ENCODE assay signal across 8 cellular contexts in the genomic region with DNA sequence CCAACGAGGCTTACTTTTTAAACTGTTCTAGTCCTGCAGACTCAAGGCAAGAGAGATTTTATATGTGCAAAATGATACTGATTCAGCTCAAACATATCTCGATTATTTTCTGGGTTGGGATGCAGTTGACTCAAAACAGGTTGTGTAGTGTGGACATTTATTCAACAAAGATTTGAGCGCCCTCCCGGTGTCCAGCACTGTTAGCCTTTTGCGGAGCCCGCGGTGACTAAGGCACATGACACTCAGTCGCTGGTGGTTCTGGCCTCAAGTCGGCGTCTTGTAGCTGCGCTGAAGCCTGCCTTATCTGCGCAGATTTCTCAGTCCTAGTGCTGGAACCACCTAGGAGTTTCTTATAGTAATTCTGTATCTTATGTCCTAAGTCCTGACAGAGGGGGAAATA. TPM values are rescaled to one million over a fixed set of nuclear protein-coding genes. Genes with fewer than 3 reads are reported as not detected.
DNase-seq lines count a peak whose midpoint lies in the region; ATAC-seq and TF ChIP-seq lines count a peak whose summit lies in the region.

No MANE protein-coding gene starts in this region.

- ATAC-seq in HG03439 (IDR thresholded peaks at IDR 0.05; ENCODE audit: unreplicated experiment) (no peak), HG03460 (IDR thresholded peaks at IDR 0.05; ENCODE audit: unreplicated experiment) (no peak)

- DNase-seq in COR-L47 (lab: John Stamatoyannopoulos, UW), result peak; percentile 84
- DNase-seq in HT1080 (ENCODE audit: low read depth), result peak; percentile 63
- peak; percentile 74 for DNase-seq in SW480 (ENCODE audit: low spot score)
- peak; percentile 72 for DNase-seq in fibroblast of mammary gland (ENCODE audit: low read depth)
- DNase-seq in mucosa of gallbladder (ENCODE audit: low spot score), result peak; percentile 77

- H3K27ac ChIP-seq in urinary bladder (ENCODE audit: low read depth), result no peak overlapping the region

- 2% methylated on average over 12 of the region's 12 CpGs for WGBS in urinary bladder

- H3K36me3 ChIP-seq in urinary bladder (ENCODE audit: insufficient read depth), result no peaks in the 10 kb centered on the region

- H3K4me1 ChIP-seq in urinary bladder (ENCODE audit: insufficient read depth), result no peaks in the 10 kb centered on the region

- H3K4me3 ChIP-seq in fibroblast of mammary gland (ENCODE audit: control insufficient read depth, low read depth, low read length) (peak overlapping the region; percentile 72), urinary bladder (ENCODE audit: low read depth, low read length) (peak overlapping the region; percentile 69)

- TF ChIP-seq CTCF in fibroblast of mammary gland (conservative IDR thresholded peaks at IDR 0.05; ENCODE audit: control insufficient read depth, insufficient read depth, low read depth, low read length), result peak; percentile 25

RNA-seq across cellular contexts. Expression of a gene that starts 0.9 kb away (rescaled TPM):
- 13.0 and 13.6 TPM in 2 replicates for total RNA-seq in HT1080 (2014; rRNA removed; shearing (Covaris generic))
- polyA plus RNA-seq in HT1080 (2015; cell fraction: cytosol; rRNA removed), result 7.4 and 10.4 TPM in 2 replicates
- polyA plus RNA-seq in HT1080 (2015; cell fraction: nucleus; rRNA removed), result 9.2 and 11.2 TPM in 2 replicates
- total RNA-seq in mucosa of gallbladder (38.4 TPM), urinary bladder (36.0 TPM)
- 5.5 TPM for polyA plus RNA-seq in urinary bladder
